Comparison of ENCODE assay signal across 33 cellular contexts in the genomic region with DNA sequence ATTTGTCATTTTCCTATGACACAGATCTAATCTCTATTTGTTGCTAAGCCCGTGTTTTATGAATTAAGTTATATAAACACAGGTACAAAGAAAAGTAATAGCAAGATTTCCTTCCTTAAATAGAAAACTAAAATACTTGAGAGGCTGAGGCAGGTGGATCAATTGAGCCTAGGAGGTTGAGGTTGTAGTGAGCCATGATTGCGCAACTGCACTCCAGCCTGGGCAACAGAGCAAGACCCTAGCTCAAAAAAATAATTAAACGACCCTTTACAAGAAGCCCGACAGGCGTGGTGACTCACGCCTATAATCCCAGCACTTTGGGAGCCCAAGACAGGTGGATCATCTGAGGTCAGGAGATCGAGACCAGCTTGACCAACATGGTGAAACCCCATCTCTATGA. TPM values are rescaled to one million over a fixed set of nuclear protein-coding genes. Genes with fewer than 3 reads are reported as not detected.
"Had no signal": no experiment of that assay in that cellular context is flagged by ENCODE, and none has a peak within 500 bp of the region (broad histone marks: within the 10 kb centered on the region; RNA-seq: fewer than 3 reads in every experiment).

No MANE protein-coding gene starts in this region.

- DNase-seq: activated CD4-positive, alpha-beta memory T cell treated with anti-CD3 and anti-CD28 coated beads, Interleukin-2, amount 10 ng/mL, durations not matched to agents 7 days and 5 days; activated CD4-positive, alpha-beta T cell treated with anti-CD3 and anti-CD28 coated beads for 1 hour; activated CD4-positive, alpha-beta T cell treated with anti-CD3 and anti-CD28 coated beads for 4 hours; activated CD4-positive, alpha-beta T cell treated with anti-CD3 and anti-CD28 coated beads, Interleukin-2, amount 10 ng/mL, durations not matched to agents 7 days and 5 days; activated CD4-positive, alpha-beta T cell treated with anti-CD3 and anti-CD28 coated beads, Interleukin-2, amount 50 U/mL, for 4 hours; activated CD4-positive, CD25-positive, alpha-beta regulatory T cell; activated CD8-positive, alpha-beta memory T cell treated with anti-CD3 and anti-CD28 coated beads, Interleukin-2, amount 50 U/mL, for 48 hours; activated gamma-delta T cell; activated naive CD4-positive, alpha-beta T cell; activated naive CD4-positive, alpha-beta T cell treated with anti-CD3 and anti-CD28 coated beads, Interleukin-2, amount 10 ng/mL, durations not matched to agents 7 days and 5 days; activated naive CD8-positive, alpha-beta T cell treated with anti-CD3 and anti-CD28 coated beads, Interleukin-2, amount 10 ng/mL, durations not matched to agents 7 days and 5 days; activated T-cell treated with anti-CD3 and anti-CD28 coated beads for 4 hours; activated T-cell treated with anti-CD3 and anti-CD28 coated beads, Interleukin-2, amount 50 U/mL, for 24 hours; activated T-cell treated with anti-CD3 and anti-CD28 coated beads, Interleukin-2, amount 50 U/mL, for 72 hours; central memory CD4-positive, alpha-beta T cell; cerebellar nuclear complex; colonic mucosa; effector CD8-positive, alpha-beta T cell; esophagus squamous epithelium; foreskin melanocyte; head of caudate nucleus; hippocampal formation; T1000; WERI-Rb-1 had no signal

- H3K36me3 ChIP-seq: ascending aorta, breast epithelium, cardiac muscle cell, colonic mucosa, esophagus squamous epithelium had no signal

- H3K9me3 ChIP-seq: ascending aorta, breast epithelium, colonic mucosa, esophagus squamous epithelium had no signal

- H3K4me3 Mint-ChIP-seq: activated CD4-positive, alpha-beta memory T cell treated with anti-CD3 and anti-CD28 coated beads, Interleukin-2, amount 10 ng/mL, durations not matched to agents 7 days and 5 days; activated CD4-positive, alpha-beta T cell treated with anti-CD3 and anti-CD28 coated beads, Interleukin-2, amount 10 ng/mL, durations not matched to agents 7 days and 5 days; activated naive CD4-positive, alpha-beta T cell treated with anti-CD3 and anti-CD28 coated beads, Interleukin-2, amount 10 ng/mL, durations not matched to agents 7 days and 5 days; activated naive CD8-positive, alpha-beta T cell treated with anti-CD3 and anti-CD28 coated beads, Interleukin-2, amount 10 ng/mL, durations not matched to agents 7 days and 5 days; activated T-cell treated with anti-CD3 and anti-CD28 coated beads, Interleukin-2, amount 50 U/mL, for 24 hours; activated T-cell treated with anti-CD3 and anti-CD28 coated beads, Interleukin-2, amount 50 U/mL, for 72 hours; brain; T-helper 2 cell treated with Interferon-gamma antibody and Interleukin-4, amounts not matched to agents 5 μg/mL and 100 μg/mL, for 36 hours had no signal

- FAIRE-seq: endometrium, endothelial cell of umbilical vein had no signal

- H3K36me3 Mint-ChIP-seq: activated naive CD4-positive, alpha-beta T cell treated with anti-CD3 and anti-CD28 coated beads, Interleukin-2, amount 10 ng/mL, durations not matched to agents 7 days and 5 days; activated naive CD4-positive, alpha-beta T cell treated with anti-CD3 and anti-CD28 coated beads, Interleukin-2, amount 50 U/mL, for 72 hours; activated naive CD8-positive, alpha-beta T cell treated with anti-CD3 and anti-CD28 coated beads, Interleukin-2, amount 10 ng/mL, durations not matched to agents 7 days and 5 days had no signal

- H3K4me1 Mint-ChIP-seq: activated CD4-positive, alpha-beta memory T cell treated with anti-CD3 and anti-CD28 coated beads, Interleukin-2, amount 10 ng/mL, durations not matched to agents 7 days and 5 days; activated CD4-positive, alpha-beta T cell treated with anti-CD3 and anti-CD28 coated beads, Interleukin-2, amount 10 ng/mL, durations not matched to agents 7 days and 5 days; activated naive CD4-positive, alpha-beta T cell treated with anti-CD3 and anti-CD28 coated beads, Interleukin-2, amount 10 ng/mL, durations not matched to agents 7 days and 5 days; activated naive CD8-positive, alpha-beta T cell treated with anti-CD3 and anti-CD28 coated beads, Interleukin-2, amount 10 ng/mL, durations not matched to agents 7 days and 5 days; brain had no signal

- H3K27ac Mint-ChIP-seq: activated CD4-positive, alpha-beta memory T cell treated with anti-CD3 and anti-CD28 coated beads, Interleukin-2, amount 10 ng/mL, durations not matched to agents 7 days and 5 days; activated CD4-positive, alpha-beta T cell treated with anti-CD3 and anti-CD28 coated beads, Interleukin-2, amount 10 ng/mL, durations not matched to agents 7 days and 5 days; activated naive CD4-positive, alpha-beta T cell treated with anti-CD3 and anti-CD28 coated beads, Interleukin-2, amount 10 ng/mL, durations not matched to agents 7 days and 5 days; activated naive CD4-positive, alpha-beta T cell treated with anti-CD3 and anti-CD28 coated beads, Interleukin-2, amount 50 U/mL, for 72 hours; activated naive CD8-positive, alpha-beta T cell treated with anti-CD3 and anti-CD28 coated beads, Interleukin-2, amount 10 ng/mL, durations not matched to agents 7 days and 5 days; activated T-cell treated with anti-CD3 and anti-CD28 coated beads, Interleukin-2, amount 50 U/mL, for 24 hours; activated T-cell treated with anti-CD3 and anti-CD28 coated beads, Interleukin-2, amount 50 U/mL, for 72 hours; brain; T-helper 2 cell treated with Interferon-gamma antibody and Interleukin-4, amounts not matched to agents 5 μg/mL and 100 μg/mL, for 36 hours had no signal

- H3K27ac ChIP-seq: ascending aorta, breast epithelium, cardiac muscle cell, colonic mucosa, epithelial cell of prostate, esophagus squamous epithelium, WERI-Rb-1 had no signal

- H3K4me1 ChIP-seq: ascending aorta, breast epithelium, colonic mucosa, esophagus squamous epithelium had no signal

- H3K9me3 Mint-ChIP-seq: activated CD4-positive, alpha-beta memory T cell treated with anti-CD3 and anti-CD28 coated beads, Interleukin-2, amount 10 ng/mL, durations not matched to agents 7 days and 5 days; activated CD4-positive, alpha-beta T cell treated with anti-CD3 and anti-CD28 coated beads, Interleukin-2, amount 10 ng/mL, durations not matched to agents 7 days and 5 days; activated naive CD4-positive, alpha-beta T cell treated with anti-CD3 and anti-CD28 coated beads, Interleukin-2, amount 10 ng/mL, durations not matched to agents 7 days and 5 days; activated naive CD4-positive, alpha-beta T cell treated with anti-CD3 and anti-CD28 coated beads, Interleukin-2, amount 50 U/mL, for 72 hours; activated naive CD8-positive, alpha-beta T cell treated with anti-CD3 and anti-CD28 coated beads, Interleukin-2, amount 10 ng/mL, durations not matched to agents 7 days and 5 days; activated T-cell treated with anti-CD3 and anti-CD28 coated beads, Interleukin-2, amount 50 U/mL, for 24 hours; activated T-cell treated with anti-CD3 and anti-CD28 coated beads, Interleukin-2, amount 50 U/mL, for 72 hours; brain; T-helper 2 cell treated with Interferon-gamma antibody and Interleukin-4, amounts not matched to agents 5 μg/mL and 100 μg/mL, for 36 hours had no signal

- ATAC-seq: activated naive CD4-positive, alpha-beta T cell treated with anti-CD3 and anti-CD28 coated beads, Interleukin-2, amount 50 U/mL, for 72 hours; activated T-cell treated with anti-CD3 and anti-CD28 coated beads, Interleukin-2, amount 50 U/mL, for 72 hours had no signal

- H3K4me3 ChIP-seq: ascending aorta, breast epithelium, cardiac muscle cell, colonic mucosa, esophagus squamous epithelium had no signal

- H3K27me3 ChIP-seq: ascending aorta, breast epithelium, cardiac muscle cell, colonic mucosa, esophagus squamous epithelium had no signal

- H3K27me3 Mint-ChIP-seq: activated CD4-positive, alpha-beta memory T cell treated with anti-CD3 and anti-CD28 coated beads, Interleukin-2, amount 10 ng/mL, durations not matched to agents 7 days and 5 days; activated CD4-positive, alpha-beta T cell treated with anti-CD3 and anti-CD28 coated beads, Interleukin-2, amount 10 ng/mL, durations not matched to agents 7 days and 5 days; activated naive CD4-positive, alpha-beta T cell treated with anti-CD3 and anti-CD28 coated beads, Interleukin-2, amount 10 ng/mL, durations not matched to agents 7 days and 5 days; activated naive CD8-positive, alpha-beta T cell treated with anti-CD3 and anti-CD28 coated beads, Interleukin-2, amount 10 ng/mL, durations not matched to agents 7 days and 5 days; activated T-cell treated with anti-CD3 and anti-CD28 coated beads, Interleukin-2, amount 50 U/mL, for 24 hours; brain had no signal

RNA-seq across cellular contexts. Expression of a gene that starts 36.8 kb away (rescaled TPM):
- total RNA-seq: ascending aorta had no signal
